1 cellular context compared by ENCODE assay signal in genomic region chr12:65824314-65824563, GRCh38.
TF ChIP-seq lines count a peak whose summit lies in the region.

Gene HMGA2 (plus strand): TSS chr12:65824483. CDS start chr12:65825271, 788 bp downstream.

TF ChIP-seq in GM12878, 131 proteins besides CTCF, POLR2A, EP300 and RAD21 (continued from another document):
- TF ChIP-seq CREM (IDR thresholded peaks at IDR 0.05; ENCODE audit: low read depth) (no peak), MYC (IDR thresholded peaks at IDR 0.05; ENCODE audit: insufficient read depth, insufficient read length, insufficient replicate concordance, low read length, severe bottlenecking) (no peak), FOXM1 (IDR thresholded peaks at IDR 0.05; ENCODE audit: low read depth, low read length) (no peak)
